ENCODE assay signal across 1 cellular context in genomic region chr5:132059696-132060500, GRCh38.
TF ChIP-seq lines count a peak whose summit lies in the region.

No MANE protein-coding gene starts in this region.

TF ChIP-seq in SK-N-SH, 30 proteins besides CTCF, POLR2A, EP300 and RAD21 (continued from another document):
- TF ChIP-seq USF2 (IDR thresholded peaks at IDR 0.05; ENCODE audit: borderline replicate concordance, low read depth, low read length), result no peak
- TF ChIP-seq GABPA (IDR thresholded peaks at IDR 0.05; ENCODE audit: low read depth), result no peak
- TF ChIP-seq YY1 (IDR thresholded peaks at IDR 0.05; ENCODE audit: low read depth), result no peak
- TF ChIP-seq, protein P1, sequence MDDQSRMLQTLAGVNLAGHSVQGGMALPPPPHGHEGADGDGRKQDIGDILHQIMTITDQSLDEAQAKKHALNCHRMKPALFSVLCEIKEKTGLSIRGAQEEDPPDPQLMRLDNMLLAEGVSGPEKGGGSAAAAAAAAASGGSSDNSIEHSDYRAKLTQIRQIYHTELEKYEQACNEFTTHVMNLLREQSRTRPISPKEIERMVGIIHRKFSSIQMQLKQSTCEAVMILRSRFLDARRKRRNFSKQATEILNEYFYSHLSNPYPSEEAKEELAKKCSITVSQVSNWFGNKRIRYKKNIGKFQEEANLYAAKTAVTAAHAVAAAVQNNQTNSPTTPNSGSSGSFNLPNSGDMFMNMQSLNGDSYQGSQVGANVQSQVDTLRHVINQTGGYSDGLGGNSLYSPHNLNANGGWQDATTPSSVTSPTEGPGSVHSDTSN (IDR thresholded peaks at IDR 0.05), result no peak
- no peak for TF ChIP-seq NFIC (IDR thresholded peaks at IDR 0.05; ENCODE audit: borderline replicate concordance)
- TF ChIP-seq MEF2A (IDR thresholded peaks at IDR 0.05; ENCODE audit: borderline replicate concordance, low read depth), result no peak
- TF ChIP-seq USF1 (IDR thresholded peaks at IDR 0.05; ENCODE audit: borderline replicate concordance, low read depth), result no peak
